In the genomic region with DNA sequence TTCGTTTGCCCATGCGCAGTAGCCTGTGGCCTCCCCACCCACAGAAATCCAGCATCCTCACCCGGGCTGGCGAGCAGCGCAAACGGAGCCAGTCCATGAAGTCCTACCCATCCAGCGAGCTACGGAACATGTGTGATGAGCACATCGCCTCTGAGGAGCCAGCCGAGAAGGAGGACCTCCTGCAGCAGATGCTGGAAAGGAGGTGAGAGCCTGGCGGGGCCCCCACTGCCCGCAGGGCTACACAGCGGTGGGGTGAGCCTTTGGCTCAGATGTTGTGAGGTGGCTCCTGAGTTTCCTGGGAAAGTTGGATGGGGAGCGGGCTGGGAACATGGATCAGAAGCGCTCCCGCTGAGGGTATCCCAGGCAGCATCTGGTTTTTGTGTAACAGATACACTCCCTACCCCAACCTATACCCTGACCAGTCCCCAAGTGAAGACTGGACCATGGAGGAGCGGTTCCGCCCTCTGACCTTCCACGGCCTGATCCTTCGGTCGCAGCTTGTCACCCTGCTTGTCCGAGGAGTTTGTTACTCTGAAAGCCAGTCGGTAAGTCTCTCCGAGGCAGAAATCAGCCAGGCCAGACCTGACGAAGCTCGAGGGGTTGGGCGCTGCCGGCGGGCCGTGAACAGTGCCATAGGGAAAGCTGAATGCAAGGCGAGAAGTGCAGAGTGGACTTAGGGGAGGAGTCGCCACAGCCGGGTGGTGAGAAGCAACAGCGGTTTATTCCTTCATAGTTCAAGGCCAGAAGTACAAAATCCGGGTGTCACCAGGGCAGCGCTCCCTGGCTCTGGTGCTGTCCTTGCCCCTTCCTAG, we compare ENCODE assay signal across 1 cellular context.
A peak's percentile ranks its signal among the peaks of the same experiment; 100 is the strongest.
TF ChIP-seq lines count a peak whose summit lies in the region.

No MANE protein-coding gene starts in this region.

TF ChIP-seq in HepG2, 621 proteins besides CTCF, POLR2A, EP300 and RAD21:
- TF ChIP-seq ZSCAN30 (CRISPR knock-in tag; IDR thresholded peaks at IDR 0.05): no peak
- no peak for TF ChIP-seq HMGA1 (CRISPR knock-in tag; conservative IDR thresholded peaks at IDR 0.05)
- TF ChIP-seq, protein P1, sequence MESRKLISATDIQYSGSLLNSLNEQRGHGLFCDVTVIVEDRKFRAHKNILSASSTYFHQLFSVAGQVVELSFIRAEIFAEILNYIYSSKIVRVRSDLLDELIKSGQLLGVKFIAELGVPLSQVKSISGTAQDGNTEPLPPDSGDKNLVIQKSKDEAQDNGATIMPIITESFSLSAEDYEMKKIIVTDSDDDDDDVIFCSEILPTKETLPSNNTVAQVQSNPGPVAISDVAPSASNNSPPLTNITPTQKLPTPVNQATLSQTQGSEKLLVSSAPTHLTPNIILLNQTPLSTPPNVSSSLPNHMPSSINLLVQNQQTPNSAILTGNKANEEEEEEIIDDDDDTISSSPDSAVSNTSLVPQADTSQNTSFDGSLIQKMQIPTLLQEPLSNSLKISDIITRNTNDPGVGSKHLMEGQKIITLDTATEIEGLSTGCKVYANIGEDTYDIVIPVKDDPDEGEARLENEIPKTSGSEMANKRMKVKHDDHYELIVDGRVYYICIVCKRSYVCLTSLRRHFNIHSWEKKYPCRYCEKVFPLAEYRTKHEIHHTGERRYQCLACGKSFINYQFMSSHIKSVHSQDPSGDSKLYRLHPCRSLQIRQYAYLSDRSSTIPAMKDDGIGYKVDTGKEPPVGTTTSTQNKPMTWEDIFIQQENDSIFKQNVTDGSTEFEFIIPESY (CRISPR knock-in tag; IDR thresholded peaks at IDR 0.05): peak; percentile 59; the same call in 1 of the 2 replicates
- no peak for TF ChIP-seq POLR2AphosphoS5 (IDR thresholded peaks at IDR 0.05; ENCODE audit: low read depth, low read length)
- no peak for TF ChIP-seq MIER3 (CRISPR knock-in tag; IDR thresholded peaks at IDR 0.05; ENCODE audit: borderline replicate concordance)
- 0 out of 2 replicates have a peak, but pooled peaks have one; percentile 29 for TF ChIP-seq SP4 (CRISPR knock-in tag; IDR thresholded peaks at IDR 0.05)
- TF ChIP-seq ZNF431 (CRISPR knock-in tag; IDR thresholded peaks at IDR 0.05; ENCODE audit: borderline replicate concordance, low read depth): no peak
- TF ChIP-seq SKI (IDR thresholded peaks at IDR 0.05; ENCODE audit: partially characterized antibody): no peak
- peak; percentile 36 for TF ChIP-seq AGO2 (optimal IDR thresholded peaks at IDR 0.05; ENCODE audit: low read depth, low read length)
- TF ChIP-seq ZNF451 (CRISPR knock-in tag; IDR thresholded peaks at IDR 0.05): no peak
- TF ChIP-seq HNF4A (CRISPR knock-in tag; IDR thresholded peaks at IDR 0.05): peak; percentile 26; the same call in 1 of the 2 replicates
TF ChIP-seq in HepG2: peak in this region for 4.
